In the genomic region with DNA sequence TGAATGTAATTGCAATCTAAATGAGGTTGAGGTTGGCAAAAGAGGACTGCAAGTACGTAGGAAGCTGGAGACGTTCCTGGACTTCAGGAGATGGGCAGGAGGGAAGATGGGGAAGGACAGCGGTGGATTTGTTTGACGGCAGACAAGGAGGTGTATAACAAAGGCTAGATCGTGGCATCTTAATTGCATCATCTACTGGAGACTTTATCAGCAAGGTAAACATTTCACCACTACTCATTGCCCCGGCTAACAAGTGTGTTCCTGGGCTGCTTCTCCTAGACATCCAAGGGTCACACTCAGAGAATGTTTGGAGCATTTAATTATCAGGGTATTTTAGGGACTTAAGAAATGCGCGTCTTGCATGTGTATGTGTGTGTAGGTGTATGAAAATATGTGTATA, we compare ENCODE assay signal across 28 cellular contexts.
"Had no signal": no experiment of that assay in that cellular context is flagged by ENCODE, and none has a peak within 500 bp of the region (broad histone marks: within the 10 kb centered on the region; RNA-seq: fewer than 3 reads in every experiment).

No MANE protein-coding gene starts in this region.

- H3K4me1 Mint-ChIP-seq: activated CD4-positive, alpha-beta T cell treated with anti-CD3 and anti-CD28 coated beads, Interleukin-2, amount 10 ng/mL, durations not matched to agents 24 days and 14 days; activated naive CD8-positive, alpha-beta T cell treated with anti-CD3 and anti-CD28 coated beads for 36 hours had no signal

- H3K4me3 ChIP-seq: ascending aorta, neural progenitor cell, spleen, tibial nerve had no signal

- H3K27ac ChIP-seq: ascending aorta, brain microvascular endothelial cell, neural progenitor cell, spleen, tibial nerve, WERI-Rb-1 had no signal

- H3K36me3 ChIP-seq: ascending aorta, brain microvascular endothelial cell, neural progenitor cell, spleen, tibial nerve, WERI-Rb-1 had no signal

- H3K9me3 Mint-ChIP-seq: activated CD4-positive, alpha-beta T cell treated with anti-CD3 and anti-CD28 coated beads, Interleukin-2, amount 10 ng/mL, durations not matched to agents 24 days and 14 days; activated CD8-positive, alpha-beta T cell treated with anti-CD3 and anti-CD28 coated beads for 36 hours; activated naive CD4-positive, alpha-beta T cell treated with anti-CD3 and anti-CD28 coated beads for 36 hours; activated naive CD8-positive, alpha-beta T cell treated with anti-CD3 and anti-CD28 coated beads for 36 hours; activated T-helper 1 cell treated with anti-CD3 and anti-CD28 coated beads, Interleukin-12 subunit alpha, Interleukin-12 subunit beta, Interleukin-2, Interleukin-4 antibody, amounts not matched to agents 30 ng/mL and 10 ng/mL and 1 ng/mL, durations not matched to agents 14 hours and 24 hours and 36 hours; effector memory CD8-positive, alpha-beta T cell; naive thymus-derived CD8-positive, alpha-beta T cell; neural progenitor cell had no signal

- H2AFZ ChIP-seq: neural progenitor cell had no signal

- H3K9me3 ChIP-seq: ascending aorta, spleen, tibial nerve had no signal

- H3K27me3 ChIP-seq: ascending aorta, brain microvascular endothelial cell, neural progenitor cell had no signal

- H3K36me3 Mint-ChIP-seq: activated naive CD8-positive, alpha-beta T cell treated with anti-CD3 and anti-CD28 coated beads for 36 hours; immature natural killer cell; naive thymus-derived CD8-positive, alpha-beta T cell had no signal

- DNase-seq: activated CD4-positive, alpha-beta T cell treated with anti-CD3 and anti-CD28 coated beads, Interleukin-2, amount 10 ng/mL, durations not matched to agents 24 days and 14 days; activated CD4-positive, CD25-positive, alpha-beta regulatory T cell treated with anti-CD3 and anti-CD28 coated beads, Interleukin-2, amount 50 U/mL, for 72 hours; activated CD8-positive, alpha-beta T cell treated with anti-CD3 and anti-CD28 coated beads for 36 hours; activated effector memory CD4-positive, alpha-beta T cell treated with anti-CD3 and anti-CD28 coated beads, Interleukin-2, amount 50 U/mL, for 16 hours; activated naive CD4-positive, alpha-beta T cell treated with anti-CD3 and anti-CD28 coated beads for 36 hours; activated naive CD8-positive, alpha-beta T cell treated with anti-CD3 and anti-CD28 coated beads for 36 hours; brain microvascular endothelial cell; caudate nucleus; cortex of kidney; effector memory CD8-positive, alpha-beta T cell; erythroblast; head of caudate nucleus; hypothalamus; immature natural killer cell; kidney; midbrain; naive thymus-derived CD8-positive, alpha-beta T cell; occipital lobe; right cardiac atrium; spleen; stimulated activated naive CD4-positive, alpha-beta T cell treated with Interleukin-2 at 50 U/mL for 16 hours; T-helper 17 cell; T1000; WERI-Rb-1 had no signal

- H3K9ac ChIP-seq: neural progenitor cell had no signal

- ATAC-seq: activated CD8-positive, alpha-beta T cell treated with anti-CD3 and anti-CD28 coated beads for 36 hours; effector memory CD8-positive, alpha-beta T cell; naive thymus-derived CD8-positive, alpha-beta T cell; right cardiac atrium; T-helper 17 cell had no signal

- H3K27ac Mint-ChIP-seq: activated CD4-positive, alpha-beta T cell treated with anti-CD3 and anti-CD28 coated beads, Interleukin-2, amount 10 ng/mL, durations not matched to agents 24 days and 14 days; activated CD8-positive, alpha-beta T cell treated with anti-CD3 and anti-CD28 coated beads for 36 hours; activated naive CD4-positive, alpha-beta T cell treated with anti-CD3 and anti-CD28 coated beads for 36 hours; activated naive CD8-positive, alpha-beta T cell treated with anti-CD3 and anti-CD28 coated beads for 36 hours; activated T-helper 1 cell treated with anti-CD3 and anti-CD28 coated beads, Interleukin-12 subunit alpha, Interleukin-12 subunit beta, Interleukin-2, Interleukin-4 antibody, amounts not matched to agents 30 ng/mL and 10 ng/mL and 1 ng/mL, durations not matched to agents 14 hours and 24 hours and 36 hours; effector memory CD8-positive, alpha-beta T cell; immature natural killer cell; naive thymus-derived CD8-positive, alpha-beta T cell; neural progenitor cell; T-helper 17 cell had no signal

- H3K4me3 Mint-ChIP-seq: activated CD4-positive, alpha-beta T cell treated with anti-CD3 and anti-CD28 coated beads, Interleukin-2, amount 10 ng/mL, durations not matched to agents 24 days and 14 days; activated CD8-positive, alpha-beta T cell treated with anti-CD3 and anti-CD28 coated beads for 36 hours; activated naive CD4-positive, alpha-beta T cell treated with anti-CD3 and anti-CD28 coated beads for 36 hours; activated naive CD8-positive, alpha-beta T cell treated with anti-CD3 and anti-CD28 coated beads for 36 hours; activated T-helper 1 cell treated with anti-CD3 and anti-CD28 coated beads, Interleukin-12 subunit alpha, Interleukin-12 subunit beta, Interleukin-2, Interleukin-4 antibody, amounts not matched to agents 30 ng/mL and 10 ng/mL and 1 ng/mL, durations not matched to agents 14 hours and 24 hours and 36 hours; effector memory CD8-positive, alpha-beta T cell; immature natural killer cell; naive thymus-derived CD8-positive, alpha-beta T cell; neural progenitor cell; T-helper 17 cell had no signal

- H3K4me1 ChIP-seq: ascending aorta had no signal

- FAIRE-seq: kidney had no signal
